In genomic region chr6:32529697-32530429, GRCh38 we compare ENCODE assay signal across 8 cellular contexts. TPM values are rescaled to one million over a fixed set of nuclear protein-coding genes. Genes with fewer than 3 reads are reported as not detected.
A peak's percentile ranks its signal among the peaks of the same experiment; 100 is the strongest.
DNase-seq lines count a peak whose midpoint lies in the region; ATAC-seq and TF ChIP-seq lines count a peak whose summit lies in the region.

TSS of gene HLA-DRB5 (minus strand) at chr6:32530287. CDS start at chr6:32530224, 63 bp downstream.

- peak within 1 kb of the TSS in 1 of 2 donors; percentile 25 for H3K27ac Mint-ChIP-seq in T-cell

- no peaks in the 10 kb centered on the region for H3K36me3 Mint-ChIP-seq in T-cell

- TF ChIP-seq POLR2A in thyroid gland (IDR thresholded peaks at IDR 0.05) (no peak), prostate gland (IDR thresholded peaks at IDR 0.05) (no peak)

- H3K4me1 ChIP-seq in left ventricle myocardium inferior, result no peaks in the 10 kb centered on the region
- H3K4me1 ChIP-seq in thyroid gland, result no peaks in the 10 kb centered on the region
- H3K4me1 ChIP-seq in prostate gland (replicated peaks), result no peaks in the 10 kb centered on the region

- ATAC-seq in GM19351 (IDR thresholded peaks at IDR 0.05; ENCODE audit: unreplicated experiment), result peak; percentile 73
- peak; percentile 23 to 73 (median 59) for ATAC-seq in T-cell (replicated peaks in 1 of 4)

- DNase-seq in ACHN (peak; percentile 2), T-cell (peak in 7 of 34 experiments; percentile 1 to 17 (median 2)), left ventricle myocardium inferior (peak; percentile 26), thyroid gland (peak; percentile 2), prostate gland (ENCODE audit: low spot score) (no peak), HuH-7 (ENCODE audit: low spot score) (no peak), cortex of kidney (lab: John Stamatoyannopoulos, UW) (no peak)

- peaks cover 0 to 3% of the 10 kb centered on the region in 2 donors for H3K27me3 Mint-ChIP-seq in T-cell

- WGBS in thyroid gland, 2 donors, result 0 to 19% methylated on average over 1 to 3 of the region's 4 CpGs
- 0% methylated on average over 1 of the region's 4 CpGs for WGBS in prostate gland

- H3K36me3 ChIP-seq in left ventricle myocardium inferior (no peaks in the 10 kb centered on the region), thyroid gland (no peaks in the 10 kb centered on the region), prostate gland (no peaks in the 10 kb centered on the region)

- H3K9me3 Mint-ChIP-seq in T-cell, result no peaks in the 10 kb centered on the region

- H3K27ac ChIP-seq in left ventricle myocardium inferior (replicated peaks), result peak within 1 kb of the TSS; percentile 46
- H3K27ac ChIP-seq in thyroid gland, result no peak within 1 kb of the TSS
- H3K27ac ChIP-seq in prostate gland, result no peak within 1 kb of the TSS

- in situ Hi-C loops in ACHN (cut with HindIII; ENCODE audit: low pct_ligation_motif_present, low pct_unique_long_range_greater_than_20kb, low sequenced_read_pairs), result no loop called here

- CTCF ChIA-PET in T-cell (lab: Charles Lee), result interaction anchor here in 1 of 2 donors (0.5 kb wide), 1 partner anchor 155 kb away, joined by 5 read pairs; no protein-coding TSS in a partner anchor

- peaks cover 1 to 5% (median 5%) of the 10 kb centered on the region in 3 donors for H3K4me1 Mint-ChIP-seq in T-cell

- intact Hi-C loops in left ventricle myocardium inferior (cut with micrococcal nuclease) (no loop called here), thyroid gland (cut with DNase I) (loop anchor here (10.0 kb wide), 1 partner anchor 55 kb away; the partner anchor contains the start of gene HLA-DRB1), prostate gland (cut with DNase I) (loop anchor here (5.0 kb wide), 1 partner anchor 42 kb away; no protein-coding TSS in a partner anchor)

- TF ChIP-seq CTCF in left ventricle myocardium inferior (IDR thresholded peaks at IDR 0.05; ENCODE audit: borderline replicate concordance), result no peak
- TF ChIP-seq CTCF in thyroid gland (IDR thresholded peaks at IDR 0.05), result no peak
- no peak for TF ChIP-seq CTCF in prostate gland (IDR thresholded peaks at IDR 0.05)

- POLR2A ChIA-PET in T-cell (lab: Charles Lee), result no interaction called here

- H3K27me3 ChIP-seq in left ventricle myocardium inferior (ENCODE audit: low read depth) (no peaks in the 10 kb centered on the region), thyroid gland (no peaks in the 10 kb centered on the region), prostate gland (replicated peaks; ENCODE audit: insufficient read depth) (no peaks in the 10 kb centered on the region)

- H3K4me3 ChIP-seq in left ventricle myocardium inferior (no peak within 1 kb of the TSS), thyroid gland (replicated peaks in 1 of 3) (no peak within 1 kb of the TSS), prostate gland (no peak within 1 kb of the TSS)

- H3K4me3 Mint-ChIP-seq in T-cell, result peak within 1 kb of the TSS; percentile 34 to 69 (median 37)

- H3K9me3 ChIP-seq in left ventricle myocardium inferior (replicated peaks) (no peaks in the 10 kb centered on the region), thyroid gland (no peaks in the 10 kb centered on the region), prostate gland (no peaks in the 10 kb centered on the region)

RNA-seq across cellular contexts. Expression of gene HLA-DRB5, which starts in this region (rescaled TPM):
- 10 to 100 TPM in 1 of 5 donors, 1 to 10 TPM in 3, not detected in 1; 3.2 to 14.0 (median 8.0) TPM for total RNA-seq in T-cell
- total RNA-seq in left ventricle myocardium inferior, result 14.3 TPM
- total RNA-seq in thyroid gland, result 10 to 100 TPM in 1 of 4 donors, 1 to 10 TPM in 1, not detected in 2; 1.6 to 25.6 TPM
- total RNA-seq in prostate gland, result not detected

Comparison
In these comparisons a context has a peak if more than half of its experiments do, and no peak if none do; other contexts are left out.
1. DNase-seq: peak in ACHN (single experiment), left ventricle myocardium inferior (single experiment) and thyroid gland (2 of 2); none in prostate gland (single experiment), HuH-7 (single experiment) and cortex of kidney (single experiment).